8 cellular contexts compared by ENCODE assay signal in the genomic region with DNA sequence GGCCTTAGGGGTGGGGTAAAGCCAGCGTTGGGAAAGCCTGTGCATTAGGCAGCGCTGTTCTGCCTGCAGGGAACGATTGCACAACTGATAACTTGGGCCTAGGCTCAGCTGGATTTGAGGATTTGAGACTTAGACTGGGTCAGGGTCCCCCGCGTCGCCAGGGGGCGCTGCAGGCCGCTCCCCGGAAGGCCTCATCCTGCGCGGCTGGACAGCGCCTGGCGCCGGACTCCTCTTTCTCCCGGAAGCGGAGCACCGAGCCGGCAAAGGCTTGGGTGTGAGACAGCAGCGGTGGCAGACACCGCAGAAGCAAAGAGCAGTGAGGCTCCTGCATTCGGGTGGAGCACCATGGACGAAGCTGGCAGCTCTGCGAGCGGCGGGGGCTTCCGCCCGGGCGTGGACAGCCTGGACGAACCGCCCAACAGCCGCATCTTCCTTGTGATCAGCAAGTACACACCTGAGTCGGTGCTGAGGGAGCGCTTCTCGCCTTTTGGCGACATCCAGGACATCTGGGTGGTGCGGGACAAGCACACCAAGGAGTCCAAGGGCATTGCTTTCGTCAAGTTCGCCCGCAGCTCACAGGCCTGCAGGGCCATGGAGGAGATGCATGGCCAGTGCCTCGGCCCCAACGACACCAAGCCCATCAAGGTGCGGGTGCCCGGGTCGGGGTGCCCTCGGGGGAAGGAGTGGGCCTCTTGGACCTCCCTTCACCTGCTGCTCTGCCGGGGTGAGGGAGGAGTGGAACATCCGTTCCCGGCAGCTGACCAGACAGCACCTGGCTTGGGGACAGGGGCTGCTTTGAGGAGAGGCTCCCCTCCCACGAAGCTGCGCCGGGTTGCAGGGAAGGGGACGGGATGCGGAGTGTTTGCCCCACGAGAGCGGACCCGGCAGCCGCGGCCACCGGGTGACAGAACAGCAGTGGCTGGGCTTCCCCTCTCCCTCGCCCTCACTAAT. TPM values are rescaled to one million over a fixed set of nuclear protein-coding genes. Genes with fewer than 3 reads are reported as not detected.
A peak's percentile ranks its signal among the peaks of the same experiment; 100 is the strongest.
DNase-seq lines count a peak whose midpoint lies in the region; ATAC-seq, FAIRE-seq and TF ChIP-seq lines count a peak whose summit lies in the region.

A gene with protein sequence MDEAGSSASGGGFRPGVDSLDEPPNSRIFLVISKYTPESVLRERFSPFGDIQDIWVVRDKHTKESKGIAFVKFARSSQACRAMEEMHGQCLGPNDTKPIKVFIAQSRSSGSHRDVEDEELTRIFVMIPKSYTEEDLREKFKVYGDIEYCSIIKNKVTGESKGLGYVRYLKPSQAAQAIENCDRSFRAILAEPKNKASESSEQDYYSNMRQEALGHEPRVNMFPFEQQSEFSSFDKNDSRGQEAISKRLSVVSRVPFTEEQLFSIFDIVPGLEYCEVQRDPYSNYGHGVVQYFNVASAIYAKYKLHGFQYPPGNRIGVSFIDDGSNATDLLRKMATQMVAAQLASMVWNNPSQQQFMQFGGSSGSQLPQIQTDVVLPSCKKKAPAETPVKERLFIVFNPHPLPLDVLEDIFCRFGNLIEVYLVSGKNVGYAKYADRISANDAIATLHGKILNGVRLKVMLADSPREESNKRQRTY (plus strand): TSS at position 236 of the 951 bp plus-strand sequence. CDS start 110 bp downstream, at position 346.

- H3K9me3 ChIP-seq in HepG2 (ENCODE audit: low read length), result no peaks in the 10 kb centered on the region

- TF ChIP-seq RAD21 in HepG2 (CRISPR knock-in tag; IDR thresholded peaks at IDR 0.05), result peak; percentile 78

- H3K36me3 Mint-ChIP-seq in CD14-positive monocyte, result peaks cover 6 to 12% of the 10 kb centered on the region in 2 donors
- H3K36me3 Mint-ChIP-seq in activated CD4-positive, alpha-beta T cell treated with anti-CD3 and anti-CD28 coated beads, Interleukin-2, amount 10 ng/mL, durations not matched to agents 7 days and 5 days (ENCODE audit: low read depth), result peaks cover 4% of the 10 kb centered on the region
- peaks cover 10% of the 10 kb centered on the region for H3K36me3 Mint-ChIP-seq in dendritic cell treated with granulocyte-macrophage colony-stimulating factor and Interleukin-4, amounts not matched to agents 40 ng/mL and 50 ng/mL, for 4 days (ENCODE audit: low read depth)

- TF ChIP-seq EP300 in HepG2 (IDR thresholded peaks at IDR 0.05; ENCODE audit: low read depth in 2 of 2, low read length in 2 of 2), result peak; percentile 40 to 66; a peak in 1 of 4 replicates
- no peak for TF ChIP-seq EP300 in HepG2 (CRISPR knock-in tag; IDR thresholded peaks at IDR 0.05; ENCODE audit: borderline replicate concordance)

- peak within 1 kb of the TSS; percentile 68 for H3K27ac ChIP-seq in HepG2 (ENCODE audit: extremely low read length, insufficient read depth, low read length)

- peak within 1 kb of the TSS; percentile 76 for H3K9ac ChIP-seq in HepG2 (ENCODE audit: insufficient read depth, low read depth, low read length)

- peak; percentile 83 for FAIRE-seq in HepG2 (lab: Jason Lieb, UNC)

- peak within 1 kb of the TSS; percentile 79 for H3K4me2 ChIP-seq in HepG2 (ENCODE audit: low read depth, low read length)

- DNase-seq in CD14-positive monocyte (ENCODE audit: low spot score), result peak; percentile 84
- peak; percentile 90 to 96 for DNase-seq in NCI-H526 (lab: John Stamatoyannopoulos, UW)
- peak; percentile 85 for DNase-seq in activated CD4-positive, alpha-beta T cell treated with anti-CD3 and anti-CD28 coated beads, Interleukin-2, amount 10 ng/mL, durations not matched to agents 7 days and 5 days
- DNase-seq in HepG2 (ENCODE audit: low spot score), result peak; percentile 92
- peak; percentile 87 for DNase-seq in stimulated activated CD4-positive, alpha-beta T cell treated with anti-CD3 and anti-CD28 coated beads, Interleukin-4, amount 100 ng/mL, for 1 hour

- no peaks in the 10 kb centered on the region for H3K79me2 ChIP-seq in HepG2 (ENCODE audit: insufficient read depth, low read length)

- H3K4me3 Mint-ChIP-seq in CD14-positive monocyte, result peak within 1 kb of the TSS; percentile 92 to 97
- peak within 1 kb of the TSS; percentile 90 for H3K4me3 Mint-ChIP-seq in activated CD4-positive, alpha-beta T cell treated with anti-CD3 and anti-CD28 coated beads, Interleukin-2, amount 10 ng/mL, durations not matched to agents 7 days and 5 days
- peak within 1 kb of the TSS; percentile 91 for H3K4me3 Mint-ChIP-seq in dendritic cell treated with granulocyte-macrophage colony-stimulating factor and Interleukin-4, amounts not matched to agents 40 ng/mL and 50 ng/mL, for 4 days

- no TSS peak for BruUV-seq in HepG2 (replicated peaks; lab: Mats Ljungman, UMichigan)

- ATAC-seq in GM19324 (IDR thresholded peaks at IDR 0.05; ENCODE audit: low FRiP score, unreplicated experiment) (peak; percentile 94), HG03469 (IDR thresholded peaks at IDR 0.05; ENCODE audit: unreplicated experiment) (peak; percentile 90), HepG2 (peak; percentile 98)

- peaks cover 28% of the 10 kb centered on the region for H3K4me1 Mint-ChIP-seq in CD14-positive monocyte
- peaks cover 38% of the 10 kb centered on the region for H3K4me1 Mint-ChIP-seq in activated CD4-positive, alpha-beta T cell treated with anti-CD3 and anti-CD28 coated beads, Interleukin-2, amount 10 ng/mL, durations not matched to agents 7 days and 5 days
- peaks cover 32% of the 10 kb centered on the region for H3K4me1 Mint-ChIP-seq in dendritic cell treated with granulocyte-macrophage colony-stimulating factor and Interleukin-4, amounts not matched to agents 40 ng/mL and 50 ng/mL, for 4 days (ENCODE audit: low read depth)

- H3K27me3 Mint-ChIP-seq in CD14-positive monocyte (ENCODE audit: low read depth in 3 of 3), result peaks cover 0 to 1% (median 0%) of the 10 kb centered on the region in 3 donors
- no peaks in the 10 kb centered on the region for H3K27me3 Mint-ChIP-seq in activated CD4-positive, alpha-beta T cell treated with anti-CD3 and anti-CD28 coated beads, Interleukin-2, amount 10 ng/mL, durations not matched to agents 7 days and 5 days
- H3K27me3 Mint-ChIP-seq in dendritic cell treated with granulocyte-macrophage colony-stimulating factor and Interleukin-4, amounts not matched to agents 40 ng/mL and 50 ng/mL, for 4 days, result peaks cover 3% of the 10 kb centered on the region

- in situ Hi-C loops in HepG2 (cut with HindIII; ENCODE audit: extremely low pct_ligation_motif_present, low pct_unique_long_range_greater_than_20kb), result loop anchor here (10.0 kb wide), 1 partner anchor 302 kb away; no protein-coding TSS in a partner anchor

- H3K4me1 ChIP-seq in HepG2 (ENCODE audit: insufficient read depth, low read length), result peaks cover 15% of the 10 kb centered on the region

- peak within 1 kb of the TSS; percentile 82 for H2AFZ ChIP-seq in HepG2 (ENCODE audit: low read length)

- TF ChIP-seq CTCF in CD14-positive monocyte (IDR thresholded peaks at IDR 0.05) (peak; percentile 99), HepG2 (CRISPR knock-in tag; IDR thresholded peaks at IDR 0.05) (peak; percentile 99)

- peak; percentile 97 for TF ChIP-seq POLR2A in HepG2 (IDR thresholded peaks at IDR 0.05; ENCODE audit: insufficient read depth in 1 of 2, low read depth in 2 of 2, low read length in 2 of 2)

- POLR2A ChIA-PET in activated CD4-positive, alpha-beta T cell treated with anti-CD3 and anti-CD28 coated beads, Interleukin-2, amount 10 ng/mL, durations not matched to agents 7 days and 5 days (lab: Charles Lee), result no interaction called here
- POLR2A ChIA-PET in HepG2 (lab: Yijun Ruan, JAX), result interaction anchor here (0.9 to 2.1 kb wide), 5 partner anchors 23 to 339 kb away, joined by 3 to 10 read pairs (median 3); a partner anchor contains a TSS

- H3K27me3 ChIP-seq in HepG2 (ENCODE audit: control insufficient read depth in 1 of 2, insufficient read depth in 2 of 2, low read length in 2 of 2), result no peaks in the 10 kb centered on the region

- H3K9me3 Mint-ChIP-seq in CD14-positive monocyte, result no peaks in the 10 kb centered on the region
- H3K9me3 Mint-ChIP-seq in activated CD4-positive, alpha-beta T cell treated with anti-CD3 and anti-CD28 coated beads, Interleukin-2, amount 10 ng/mL, durations not matched to agents 7 days and 5 days, result no peaks in the 10 kb centered on the region
- H3K9me3 Mint-ChIP-seq in dendritic cell treated with granulocyte-macrophage colony-stimulating factor and Interleukin-4, amounts not matched to agents 40 ng/mL and 50 ng/mL, for 4 days, result no peaks in the 10 kb centered on the region

- no peaks in the 10 kb centered on the region for H4K20me1 ChIP-seq in HepG2 (ENCODE audit: insufficient read depth, low read length)

- H3K36me3 ChIP-seq in HepG2 (replicated peaks in 1 of 2; ENCODE audit: control insufficient read depth in 1 of 2, insufficient read depth in 2 of 2, low read length in 2 of 2), result no peaks in the 10 kb centered on the region

- peak within 1 kb of the TSS; percentile 65 to 95 (median 87) for H3K4me3 ChIP-seq in HepG2 (replicated peaks in 1 of 3; ENCODE audit: insufficient read depth in 1 of 3, low read depth in 2 of 3, low read length in 3 of 3)

- CTCF ChIA-PET in activated CD4-positive, alpha-beta T cell treated with anti-CD3 and anti-CD28 coated beads, Interleukin-2, amount 10 ng/mL, durations not matched to agents 7 days and 5 days (lab: Charles Lee), result interaction anchor here (0.6 to 2.4 kb wide), 21 partner anchors 8 to 713 kb away, joined by 3 to 13 read pairs (median 3); a partner anchor contains a TSS
- CTCF ChIA-PET in HepG2 (lab: Yijun Ruan, JAX; ENCODE audit: low intra/inter-chr PET ratio, low total read pairs), result interaction anchor here (1.2 to 1.8 kb wide), 2 partner anchors 168 to 303 kb away, joined by 6 read pairs; no protein-coding TSS in a partner anchor

- under 1% methylated on average over 32 of the region's 60 CpGs for WGBS in HepG2 (ENCODE audit: low lambda C conversion rate)

- peak within 1 kb of the TSS; percentile 68 to 93 (median 84) for H3K27ac Mint-ChIP-seq in CD14-positive monocyte
- peak within 1 kb of the TSS; percentile 90 for H3K27ac Mint-ChIP-seq in activated CD4-positive, alpha-beta T cell treated with anti-CD3 and anti-CD28 coated beads, Interleukin-2, amount 10 ng/mL, durations not matched to agents 7 days and 5 days
- H3K27ac Mint-ChIP-seq in dendritic cell treated with granulocyte-macrophage colony-stimulating factor and Interleukin-4, amounts not matched to agents 40 ng/mL and 50 ng/mL, for 4 days, result peak within 1 kb of the TSS; percentile 89

- intact Hi-C loops in CD14-positive monocyte (cut with micrococcal nuclease), result no loop called here
- intact Hi-C loops in dendritic cell treated with granulocyte-macrophage colony-stimulating factor and Interleukin-4, amounts not matched to agents 40 ng/mL and 50 ng/mL, for 4 days (cut with micrococcal nuclease), result loop anchor here (1.0 to 2.0 kb wide), 2 partner anchors 168 to 302 kb away; no protein-coding TSS in a partner anchor
- intact Hi-C loops in HepG2 (cut with micrococcal nuclease; ENCODE audit: unreplicated experiment), result loop anchor here (1.0 to 5.0 kb wide), 6 partner anchors 40 to 302 kb away; a partner anchor contains a TSS

RNA-seq across cellular contexts. Expression of the gene that starts here (rescaled TPM):
- polyA plus RNA-seq in CD14-positive monocyte (1 to 10 TPM; 5.7 to 5.9 TPM), HepG2 (2011; rRNA removed) (4.2 and 5.7 TPM in 2 replicates)
- total RNA-seq in activated CD4-positive, alpha-beta T cell treated with anti-CD3 and anti-CD28 coated beads, Interleukin-2, amount 10 ng/mL, durations not matched to agents 7 days and 5 days, result 10 to 100 TPM; 19.0 to 22.0 TPM
- 25.2 and 30.4 TPM in 2 replicates for total RNA-seq in HepG2 (2016; rRNA removed; fragmentation: Illumina TruSeq; extraction: Trizol)
- 2.2 and 3.2 TPM in 2 replicates for total RNA-seq in HepG2 (2016; cell fraction: cytosol; rRNA removed; fragmentation: Illumina TruSeq; extraction: Trizol; ENCODE audit: low read depth)
- 23.2 and 30.4 TPM in 2 replicates for total RNA-seq in HepG2 (2016; cell fraction: insoluble cytoplasmic fraction; rRNA removed; fragmentation: Illumina TruSeq; extraction: Trizol)
- 6.4 and 7.0 TPM in 2 replicates for total RNA-seq in HepG2 (2016; cell fraction: membrane; rRNA removed; fragmentation: Illumina TruSeq; extraction: Trizol)
- 21.4 and 22.9 TPM in 2 replicates for total RNA-seq in HepG2 (2016; cell fraction: nucleus; rRNA removed; fragmentation: Illumina TruSeq; extraction: Trizol)
- 2.2 TPM in 2 replicates for polyA plus RNA-seq in HepG2 (2011; cell fraction: cytosol; rRNA removed)
- polyA plus RNA-seq in HepG2 (2011; cell fraction: nucleus; rRNA removed), result 4.0 and 4.5 TPM in 2 replicates
- 6.6 and 6.9 TPM in 2 replicates for polyA plus RNA-seq in HepG2 (2012)
- polyA plus RNA-seq in HepG2 (2016; cell fraction: cytosol; fragmentation: Illumina TruSeq; extraction: Trizol; ENCODE audit: low read depth), result 0.85 and 1.4 TPM in 2 replicates
- 20.1 and 23.5 TPM in 2 replicates for polyA plus RNA-seq in HepG2 (2016; cell fraction: insoluble cytoplasmic fraction; fragmentation: Illumina TruSeq; extraction: Trizol; ENCODE audit: low read depth)
- polyA plus RNA-seq in HepG2 (2016; cell fraction: membrane; fragmentation: Illumina TruSeq; extraction: Trizol; ENCODE audit: low read depth), result 2.9 and 3.3 TPM in 2 replicates
- 21.9 and 22.2 TPM in 2 replicates for polyA plus RNA-seq in HepG2 (2016; cell fraction: nucleus; fragmentation: Illumina TruSeq; extraction: Trizol; ENCODE audit: insufficient read depth, low read depth)
- polyA minus RNA-seq in HepG2 (2011; rRNA and poly(A)+ RNA removed; ENCODE audit: low replicate concordance), result 5.7 and 5.8 TPM in 2 replicates
- 1.6 and 2.4 TPM in 2 replicates for polyA minus RNA-seq in HepG2 (2011; cell fraction: cytosol; rRNA and poly(A)+ RNA removed)
- 13.0 and 14.2 TPM in 2 replicates for polyA minus RNA-seq in HepG2 (2011; cell fraction: nucleus; rRNA and poly(A)+ RNA removed)

Comparison
In these comparisons a context has a peak if more than half of its experiments do, and no peak if none do; other contexts are left out.
1. Peak in every context shown above with its lines: DNase-seq, ATAC-seq, H3K4me3 ChIP-seq and H3K27ac ChIP-seq.
2. intact Hi-C loops: an anchor here in dendritic cell treated with granulocyte-macrophage colony-stimulating factor and Interleukin-4, amounts not matched to agents 40 ng/mL and 50 ng/mL, for 4 days (1.0 to 2.0 kb wide) and HepG2 (1.0 to 5.0 kb wide); none called in CD14-positive monocyte.